Comparison of ENCODE assay signal across 27 cellular contexts in genomic region chr10:27736396-27736795, GRCh38. TPM values are rescaled to one million over a fixed set of nuclear protein-coding genes. Genes with fewer than 3 reads are reported as not detected.
"Had no signal": no experiment of that assay in that cellular context is flagged by ENCODE, and none has a peak within 500 bp of the region (broad histone marks: within the 10 kb centered on the region; RNA-seq: fewer than 3 reads in every experiment).

No MANE protein-coding gene starts in this region.

- H3K4me2 ChIP-seq: hepatocyte, neural progenitor cell had no signal

- H3K9me3 Mint-ChIP-seq: dendritic cell treated with granulocyte-macrophage colony-stimulating factor and Interleukin-4, amounts not matched to agents 40 ng/mL and 50 ng/mL, for 4 days; effector memory CD8-positive, alpha-beta T cell; memory B cell; mesothelial cell of epicardium; natural killer cell treated with Interleukin-12 subunit alpha and Interleukin-12 subunit beta and Interleukin-15 and Interleukin-18, amount 100 ng/mL, for 72 hours; neural progenitor cell; stimulated activated effector memory CD8-positive, alpha-beta T cell treated with anti-CD3 and anti-CD28 coated beads, Interleukin-12 subunit alpha, Interleukin-12 subunit beta, amount 100 ng/mL, for 72 hours had no signal

- ATAC-seq: effector memory CD8-positive, alpha-beta T cell; left cardiac atrium; lower lobe of right lung; natural killer cell treated with Interleukin-12 subunit alpha and Interleukin-12 subunit beta and Interleukin-15 and Interleukin-18, amount 100 ng/mL, for 72 hours; pancreas; right lobe of liver; stimulated activated effector memory CD8-positive, alpha-beta T cell treated with anti-CD3 and anti-CD28 coated beads, Interleukin-12 subunit alpha, Interleukin-12 subunit beta, amount 100 ng/mL, for 72 hours; stimulated activated naive CD8-positive, alpha-beta T cell treated with anti-CD3 and anti-CD28 coated beads, Interleukin-15, Interleukin-2, amounts not matched to agents 100 U/mL and 50 U/mL, for 24 hours; upper lobe of right lung had no signal

- H3K36me3 Mint-ChIP-seq: memory B cell; mesothelial cell of epicardium; natural killer cell treated with Interleukin-12 subunit alpha and Interleukin-12 subunit beta and Interleukin-15 and Interleukin-18, amount 100 ng/mL, for 72 hours; neural progenitor cell; stimulated activated effector memory CD8-positive, alpha-beta T cell treated with anti-CD3 and anti-CD28 coated beads, Interleukin-12 subunit alpha, Interleukin-12 subunit beta, amount 100 ng/mL, for 72 hours had no signal

- H3K27ac Mint-ChIP-seq: dendritic cell treated with granulocyte-macrophage colony-stimulating factor and Interleukin-4, amounts not matched to agents 40 ng/mL and 50 ng/mL, for 4 days; effector memory CD8-positive, alpha-beta T cell; memory B cell; mesothelial cell of epicardium; natural killer cell treated with Interleukin-12 subunit alpha and Interleukin-12 subunit beta and Interleukin-15 and Interleukin-18, amount 100 ng/mL, for 72 hours; neural progenitor cell; progenitor cell of endocrine pancreas; stimulated activated effector memory CD8-positive, alpha-beta T cell treated with anti-CD3 and anti-CD28 coated beads, Interleukin-12 subunit alpha, Interleukin-12 subunit beta, amount 100 ng/mL, for 72 hours had no signal

- H2AFZ ChIP-seq: hepatocyte, neural progenitor cell had no signal

- H3K9ac ChIP-seq: neural progenitor cell had no signal

- H3K4me3 Mint-ChIP-seq: dendritic cell treated with granulocyte-macrophage colony-stimulating factor and Interleukin-4, amounts not matched to agents 40 ng/mL and 50 ng/mL, for 4 days; effector memory CD8-positive, alpha-beta T cell; memory B cell; mesothelial cell of epicardium; natural killer cell treated with Interleukin-12 subunit alpha and Interleukin-12 subunit beta and Interleukin-15 and Interleukin-18, amount 100 ng/mL, for 72 hours; neural progenitor cell; stimulated activated effector memory CD8-positive, alpha-beta T cell treated with anti-CD3 and anti-CD28 coated beads, Interleukin-12 subunit alpha, Interleukin-12 subunit beta, amount 100 ng/mL, for 72 hours had no signal

- H3K9me3 ChIP-seq: esophagus muscularis mucosa, left ventricle myocardium inferior, lower lobe of right lung, pancreas, right lobe of liver, suprapubic skin, tibial nerve, upper lobe of right lung, vagina had no signal

- H3K27me3 ChIP-seq: right lobe of liver, vagina had no signal

- H3K27ac ChIP-seq: epithelial cell of prostate, esophagus muscularis mucosa, hepatocyte, left ventricle myocardium inferior, lower lobe of right lung, neural progenitor cell, pancreas, right lobe of liver, suprapubic skin, tibial nerve, upper lobe of right lung, vagina had no signal

- H3K4me1 ChIP-seq: upper lobe of right lung had no signal

- H3K36me3 ChIP-seq: left ventricle myocardium inferior, lower lobe of right lung, neural progenitor cell, pancreas, right lobe of liver, suprapubic skin, tibial nerve, upper lobe of right lung, vagina had no signal

- H3K4me3 ChIP-seq: esophagus muscularis mucosa, hepatocyte, left ventricle myocardium inferior, lower lobe of right lung, neural progenitor cell, pancreas, right lobe of liver, suprapubic skin, tibial nerve, upper lobe of right lung, vagina had no signal

- DNase-seq: effector memory CD8-positive, alpha-beta T cell; foreskin melanocyte; head of caudate nucleus; kidney; left cardiac atrium; left ventricle myocardium inferior; lower lobe of right lung; nucleus accumbens; pancreas; right lobe of liver; stimulated activated CD4-positive, alpha-beta T cell treated with anti-CD3 and anti-CD28 coated beads, Interleukin-4, amount 100 ng/mL, for 1 hour; stimulated activated CD8-positive, alpha-beta memory T cell treated with anti-CD3 and anti-CD28 coated beads, Interleukin-4, amount 100 ng/mL, for 48 hours; stimulated activated naive CD8-positive, alpha-beta T cell treated with anti-CD3 and anti-CD28 coated beads, Interleukin-15, Interleukin-2, amounts not matched to agents 100 U/mL and 50 U/mL, for 24 hours; upper lobe of right lung had no signal

- H3K4me1 Mint-ChIP-seq: mesothelial cell of epicardium had no signal

- H3K79me2 ChIP-seq: hepatocyte had no signal

RNA-seq across cellular contexts. Expression of gene MKX, which starts 9.2 kb away (rescaled TPM):
- total RNA-seq: mesothelial cell of epicardium had no signal
